1 cellular context compared by ENCODE assay signal in the genomic region with DNA sequence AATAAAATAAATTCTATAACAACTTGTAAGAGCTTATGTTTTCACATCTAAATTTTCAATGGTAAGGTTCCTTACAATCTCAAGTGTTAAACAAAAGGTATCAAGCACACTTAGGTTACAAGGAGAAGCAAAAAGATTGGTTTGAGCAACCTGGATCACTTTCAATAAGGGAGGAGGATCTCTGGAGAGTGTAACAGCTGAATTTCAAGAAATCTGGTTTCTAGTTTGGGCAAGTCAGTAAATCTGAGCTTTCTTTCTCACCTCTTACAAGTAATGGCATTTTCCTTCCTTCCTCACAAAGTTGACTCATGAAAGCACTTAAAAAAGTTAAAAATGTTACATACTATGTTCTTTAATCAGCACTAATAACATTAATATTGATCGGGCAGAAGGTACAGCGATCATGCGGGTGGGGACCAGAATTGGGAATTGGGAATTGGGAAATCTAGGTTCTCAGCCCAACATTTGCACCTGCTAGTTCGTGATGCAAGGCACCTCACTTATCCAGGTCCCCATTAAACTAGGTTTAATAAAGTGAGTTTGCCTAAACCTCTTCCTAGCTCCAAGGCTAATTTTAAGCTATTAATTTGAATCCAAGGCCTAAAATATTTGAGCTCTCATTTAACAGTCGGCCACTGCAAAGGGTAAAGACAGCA.
A peak's percentile ranks its signal among the peaks of the same experiment; 100 is the strongest.
TF ChIP-seq lines count a peak whose summit lies in the region.

No MANE protein-coding gene starts in this region.

TF ChIP-seq in A549, 52 proteins besides CTCF, POLR2A, EP300 and RAD21 (continued from another document):
- TF ChIP-seq, protein P1, sequence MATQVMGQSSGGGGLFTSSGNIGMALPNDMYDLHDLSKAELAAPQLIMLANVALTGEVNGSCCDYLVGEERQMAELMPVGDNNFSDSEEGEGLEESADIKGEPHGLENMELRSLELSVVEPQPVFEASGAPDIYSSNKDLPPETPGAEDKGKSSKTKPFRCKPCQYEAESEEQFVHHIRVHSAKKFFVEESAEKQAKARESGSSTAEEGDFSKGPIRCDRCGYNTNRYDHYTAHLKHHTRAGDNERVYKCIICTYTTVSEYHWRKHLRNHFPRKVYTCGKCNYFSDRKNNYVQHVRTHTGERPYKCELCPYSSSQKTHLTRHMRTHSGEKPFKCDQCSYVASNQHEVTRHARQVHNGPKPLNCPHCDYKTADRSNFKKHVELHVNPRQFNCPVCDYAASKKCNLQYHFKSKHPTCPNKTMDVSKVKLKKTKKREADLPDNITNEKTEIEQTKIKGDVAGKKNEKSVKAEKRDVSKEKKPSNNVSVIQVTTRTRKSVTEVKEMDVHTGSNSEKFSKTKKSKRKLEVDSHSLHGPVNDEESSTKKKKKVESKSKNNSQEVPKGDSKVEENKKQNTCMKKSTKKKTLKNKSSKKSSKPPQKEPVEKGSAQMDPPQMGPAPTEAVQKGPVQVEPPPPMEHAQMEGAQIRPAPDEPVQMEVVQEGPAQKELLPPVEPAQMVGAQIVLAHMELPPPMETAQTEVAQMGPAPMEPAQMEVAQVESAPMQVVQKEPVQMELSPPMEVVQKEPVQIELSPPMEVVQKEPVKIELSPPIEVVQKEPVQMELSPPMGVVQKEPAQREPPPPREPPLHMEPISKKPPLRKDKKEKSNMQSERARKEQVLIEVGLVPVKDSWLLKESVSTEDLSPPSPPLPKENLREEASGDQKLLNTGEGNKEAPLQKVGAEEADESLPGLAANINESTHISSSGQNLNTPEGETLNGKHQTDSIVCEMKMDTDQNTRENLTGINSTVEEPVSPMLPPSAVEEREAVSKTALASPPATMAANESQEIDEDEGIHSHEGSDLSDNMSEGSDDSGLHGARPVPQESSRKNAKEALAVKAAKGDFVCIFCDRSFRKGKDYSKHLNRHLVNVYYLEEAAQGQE (IDR thresholded peaks at IDR 0.05): 0 out of 2 replicates have a peak, but pooled peaks have one; percentile 18
- TF ChIP-seq POLR2AphosphoS2 (conservative IDR thresholded peaks at IDR 0.05; ENCODE audit: low read length) (0 out of 2 replicates have a peak, but pooled peaks have one; percentile 59), HOXA7 (CRISPR knock-in tag; IDR thresholded peaks at IDR 0.05) (no peak)
